Comparison of ENCODE assay signal across 1 cellular context in genomic region chr19:35931161-35931873, GRCh38.
TF ChIP-seq lines count a peak whose summit lies in the region.

No MANE protein-coding gene starts in this region.

TF ChIP-seq in HEK293, 187 proteins besides CTCF, POLR2A, EP300 and RAD21 (continued from another document):
- TF ChIP-seq PATZ1 (tag by site-specific recombination; IDR thresholded peaks at IDR 0.05): peak; percentile 46
- no peak for TF ChIP-seq ZNF621 (tag by site-specific recombination; IDR thresholded peaks at IDR 0.05)
- TF ChIP-seq ZNF660 (tag by site-specific recombination; IDR thresholded peaks at IDR 0.05): peak; percentile 68; the same call in 1 of the 2 replicates
- TF ChIP-seq ZNF670 (tag by site-specific recombination; IDR thresholded peaks at IDR 0.05; ENCODE audit: low read depth): no peak
- TF ChIP-seq REPIN1 (tag by site-specific recombination; IDR thresholded peaks at IDR 0.05; ENCODE audit: low read depth): peak; percentile 19; the same call in 1 of the 2 replicates
- peak; percentile 96; the same call in 1 of the 2 replicates for TF ChIP-seq ZNF391 (tag by site-specific recombination; IDR thresholded peaks at IDR 0.05; ENCODE audit: borderline replicate concordance, low read depth)
- TF ChIP-seq ZBTB26 (tag by site-specific recombination; optimal IDR thresholded peaks at IDR 0.05): peak; percentile 99
- TF ChIP-seq ZNF544 (tag by site-specific recombination; IDR thresholded peaks at IDR 0.05): no peak
- TF ChIP-seq ZNF580 (tag by site-specific recombination; IDR thresholded peaks at IDR 0.05): peak; percentile 98
- TF ChIP-seq ZFP41 (tag by site-specific recombination; IDR thresholded peaks at IDR 0.05; ENCODE audit: borderline replicate concordance): no peak
- peak; percentile 95 for TF ChIP-seq KLF7 (tag by site-specific recombination; IDR thresholded peaks at IDR 0.05; ENCODE audit: borderline replicate concordance)
- TF ChIP-seq ZBTB48 (tag by site-specific recombination; IDR thresholded peaks at IDR 0.05): no peak
- TF ChIP-seq ZNF302 (tag by site-specific recombination; IDR thresholded peaks at IDR 0.05; ENCODE audit: low read depth): no peak
- TF ChIP-seq ZNF501 (tag by site-specific recombination; IDR thresholded peaks at IDR 0.05): peak; percentile 97
- TF ChIP-seq PRDM1 (tag by site-specific recombination; IDR thresholded peaks at IDR 0.05): peak; percentile 29
